9 cellular contexts compared by ENCODE assay signal in genomic region chr7:156156734-156157408, GRCh38.
A peak's percentile ranks its signal among the peaks of the same experiment; 100 is the strongest.
DNase-seq lines count a peak whose midpoint lies in the region; ATAC-seq and TF ChIP-seq lines count a peak whose summit lies in the region.
"Had no signal": no experiment of that assay in that cellular context is flagged by ENCODE, and none has a peak within 500 bp of the region (broad histone marks: within the 10 kb centered on the region; RNA-seq: fewer than 3 reads in every experiment).

No MANE protein-coding gene starts in this region.

- no peak for TF ChIP-seq EP300 in ovary (IDR thresholded peaks at IDR 0.05)

- TF ChIP-seq CTCF in GM12864 (IDR thresholded peaks at IDR 0.05; ENCODE audit: low read depth, low read length, missing control alignments) (peak; percentile 40), NB4 (IDR thresholded peaks at IDR 0.05; ENCODE audit: low read depth, low read length) (peak; percentile 32), ovary (IDR thresholded peaks at IDR 0.05) (no peak)

- no peaks in the 10 kb centered on the region for H3K36me3 ChIP-seq in ovary

- no peaks in the 10 kb centered on the region for H3K9me3 ChIP-seq in ovary

- no peaks in the 10 kb centered on the region for H3K27me3 ChIP-seq in ovary

- H3K4me3 ChIP-seq in GM12864 (ENCODE audit: low read depth, low read length) = no peak overlapping the region
- no peak overlapping the region for H3K4me3 ChIP-seq in NB4 (ENCODE audit: low read depth, low read length)
- H3K4me3 ChIP-seq in ovary = no peak overlapping the region

- no peak for TF ChIP-seq POLR2A in NB4 (IDR thresholded peaks at IDR 0.05; ENCODE audit: extremely low read depth, insufficient read length)
- no peak for TF ChIP-seq POLR2A in ovary (IDR thresholded peaks at IDR 0.05)

- 55 to 63% (median 62%) methylated on average over 20 of the region's 20 CpGs for WGBS in ovary, 3 donors

- H3K27ac ChIP-seq in ovary = no peak overlapping the region

- ATAC-seq in GM18517 (IDR thresholded peaks at IDR 0.05; ENCODE audit: unreplicated experiment) = no peak
- ATAC-seq in HG03139 (IDR thresholded peaks at IDR 0.05; ENCODE audit: unreplicated experiment) = no peak

- no peak for DNase-seq in GM12864 (ENCODE audit: low read depth)
- DNase-seq in NB4 (ENCODE audit: low read depth) = peak; percentile 32
- peak; percentile 73 for DNase-seq in ecto neural progenitor cell (ENCODE audit: low spot score)
- DNase-seq in pons (ENCODE audit: low spot score) = peak; percentile 19
- no peak for DNase-seq in ovary
- DNase-seq in NCI-H187 treated with DMSO at 0.1 percent for 48 hours (lab: John Stamatoyannopoulos, UW) = no peak
- DNase-seq: Kasumi-1 had no signal

- H3K4me1 ChIP-seq in ovary (ENCODE audit: insufficient read depth) = no peaks in the 10 kb centered on the region

- intact Hi-C loops in ovary (cut with DNase I) = no loop called here

Comparison
In these comparisons a context has a peak if more than half of its experiments do, and no peak if none do; other contexts are left out.
1. DNase-seq: peak in NB4 (single experiment), ecto neural progenitor cell (single experiment) and pons (single experiment); none in GM12864 (single experiment), ovary (0 of 5) and NCI-H187 treated with DMSO at 0.1 percent for 48 hours (single experiment).
2. CTCF ChIP-seq: peak in GM12864 (single experiment) and NB4 (single experiment); none in ovary (0 of 3).